25 cellular contexts compared by ENCODE assay signal in genomic region chr3:189212681-189213080, GRCh38. TPM values are rescaled to one million over a fixed set of nuclear protein-coding genes. Genes with fewer than 3 reads are reported as not detected.
"Had no signal": no experiment of that assay in that cellular context is flagged by ENCODE, and none has a peak within 500 bp of the region (broad histone marks: within the 10 kb centered on the region; RNA-seq: fewer than 3 reads in every experiment).

No MANE protein-coding gene starts in this region.

- DNase-seq: activated CD4-positive, alpha-beta memory T cell treated with anti-CD3 and anti-CD28 coated beads, Interleukin-2, amount 10 ng/mL, durations not matched to agents 7 days and 5 days; activated CD4-positive, alpha-beta T cell treated with anti-CD3 and anti-CD28 coated beads for 36 hours; activated CD4-positive, alpha-beta T cell treated with anti-CD3 and anti-CD28 coated beads, Interleukin-2, amount 10 ng/mL, durations not matched to agents 24 days and 14 days; activated CD4-positive, CD25-positive, alpha-beta regulatory T cell; activated CD4-positive, CD25-positive, alpha-beta regulatory T cell treated with anti-CD3 and anti-CD28 coated beads, Interleukin-2, amount 50 U/mL, for 72 hours; activated CD8-positive, alpha-beta memory T cell treated with anti-CD3 and anti-CD28 coated beads, Interleukin-2, amount 50 U/mL, for 48 hours; activated gamma-delta T cell; activated naive CD4-positive, alpha-beta T cell; activated naive CD4-positive, alpha-beta T cell treated with anti-CD3 and anti-CD28 coated beads, Interleukin-2, amount 50 U/mL, for 16 hours; activated T-cell treated with anti-CD3 and anti-CD28 coated beads for 4 hours; activated T-cell treated with anti-CD3 and anti-CD28 coated beads, Interleukin-2, amount 50 U/mL, for 24 hours; activated T-cell treated with anti-CD3 and anti-CD28 coated beads, Interleukin-2, amount 50 U/mL, for 72 hours; amniotic stem cell; anterior cingulate cortex; brain microvascular endothelial cell; dorsolateral prefrontal cortex; effector memory CD4-positive, alpha-beta T cell; endodermal cell; foreskin keratinocyte; heart right ventricle; T-helper 17 cell had no signal

- FAIRE-seq: astrocyte, bronchial epithelial cell had no signal

- ATAC-seq: activated CD4-positive, alpha-beta T cell treated with anti-CD3 and anti-CD28 coated beads for 36 hours; activated T-cell treated with anti-CD3 and anti-CD28 coated beads, Interleukin-2, amount 50 U/mL, for 72 hours; foreskin keratinocyte; gastroesophageal sphincter; heart right ventricle; T-helper 17 cell had no signal

RNA-seq across cellular contexts. Expression of gene TPRG1, which starts 40.9 kb away (rescaled TPM):
- polyA plus RNA-seq: hepatocyte had no signal
